Comparison of ENCODE assay signal across 13 cellular contexts in the genomic region with DNA sequence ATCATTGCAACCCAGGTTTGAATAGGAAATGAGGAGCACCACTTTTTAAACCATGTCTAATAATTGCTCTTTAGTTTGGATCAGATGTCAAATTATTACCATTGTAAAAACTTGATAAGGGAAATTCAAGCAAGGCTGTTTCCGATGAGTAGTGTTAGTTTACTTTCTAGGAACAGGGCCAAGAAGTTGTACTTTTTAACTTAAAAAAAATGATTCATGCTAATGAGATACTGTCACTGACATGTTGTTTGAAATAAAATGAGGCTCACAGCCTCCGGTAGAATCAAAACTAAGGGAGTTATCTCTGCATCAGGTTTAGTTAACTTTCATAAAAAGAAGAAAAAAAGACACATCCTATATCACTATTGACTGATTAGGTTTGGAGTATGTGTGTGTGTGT. TPM values are rescaled to one million over a fixed set of nuclear protein-coding genes. Genes with fewer than 3 reads are reported as not detected.
A peak's percentile ranks its signal among the peaks of the same experiment; 100 is the strongest.
DNase-seq lines count a peak whose midpoint lies in the region; ATAC-seq and TF ChIP-seq lines count a peak whose summit lies in the region.
"Had no signal": no experiment of that assay in that cellular context is flagged by ENCODE, and none has a peak within 500 bp of the region (broad histone marks: within the 10 kb centered on the region; RNA-seq: fewer than 3 reads in every experiment).

No MANE protein-coding gene starts in this region.

- H3K4me1 Mint-ChIP-seq in activated CD4-positive, alpha-beta memory T cell treated with anti-CD3 and anti-CD28 coated beads for 36 hours (ENCODE audit: low read depth), result peaks cover 84% of the 10 kb centered on the region
- H3K4me1 Mint-ChIP-seq in stimulated activated naive B cell treated with anti-CD40 and anti-IgM and Interleukin-4, amounts not matched to agents 10 μg/mL and 1 μg/mL and 100 μg/mL, for 72 hours, result peaks cover 9 to 36% of the 10 kb centered on the region in 2 donors

- H3K36me3 Mint-ChIP-seq in activated CD4-positive, alpha-beta memory T cell treated with anti-CD3 and anti-CD28 coated beads for 36 hours, result peaks cover 51% of the 10 kb centered on the region
- no peaks in the 10 kb centered on the region for H3K36me3 Mint-ChIP-seq in stimulated activated naive B cell treated with anti-CD40 and anti-IgM and Interleukin-4, amounts not matched to agents 10 μg/mL and 1 μg/mL and 100 μg/mL, for 72 hours

- no peak overlapping the region for H3K27ac ChIP-seq in HEK293 (ENCODE audit: extremely low read depth, low read depth, low read length)
- H3K27ac ChIP-seq: C4-2B, PC-9 had no signal

- POLR2A ChIA-PET in HEK293 (lab: Yijun Ruan, JAX), result no interaction called here
- POLR2A ChIA-PET in activated CD4-positive, alpha-beta memory T cell treated with anti-CD3 and anti-CD28 coated beads for 36 hours (lab: Charles Lee), result no interaction called here

- no peak overlapping the region for H3K4me3 ChIP-seq in HEK293 (ENCODE audit: low read depth, low read length)
- H3K4me3 ChIP-seq in fibroblast of the aortic adventitia (ENCODE audit: low read depth, low read length), result no peak overlapping the region
- H3K4me3 ChIP-seq: PC-9 had no signal

- no peak for ATAC-seq in stimulated activated naive B cell treated with anti-CD40 and anti-IgM and Interleukin-4, amounts not matched to agents 10 μg/mL and 1 μg/mL and 100 μg/mL, for 72 hours (replicated peaks)
- ATAC-seq in GM19324 (IDR thresholded peaks at IDR 0.05; ENCODE audit: low FRiP score, unreplicated experiment), result no peak

- no peak for TF ChIP-seq CTCF in HEK293 (tag by site-specific recombination; IDR thresholded peaks at IDR 0.05)
- no peak for TF ChIP-seq CTCF in fibroblast of the aortic adventitia (IDR thresholded peaks at IDR 0.05; ENCODE audit: insufficient read depth, low read length)

- CTCF ChIA-PET in HEK293 (lab: Yijun Ruan, JAX), result no interaction called here
- CTCF ChIA-PET in activated CD4-positive, alpha-beta memory T cell treated with anti-CD3 and anti-CD28 coated beads for 36 hours (lab: Charles Lee), result no interaction called here

- DNase-seq in ACHN (peak; percentile 45), fibroblast of the aortic adventitia (ENCODE audit: low read depth) (peak; percentile 67), cortex of kidney (lab: John Stamatoyannopoulos, UW) (no peak), KBM-7 (no peak)
- no peak for DNase-seq in activated CD4-positive, alpha-beta memory T cell treated with anti-CD3 and anti-CD28 coated beads for 36 hours
- DNase-seq in stimulated activated naive B cell treated with anti-CD40 and anti-IgM and Interleukin-4, amounts not matched to agents 10 μg/mL and 1 μg/mL and 100 μg/mL, for 72 hours, result no peak
- DNase-seq: endodermal cell, NCI-H2029, PC-9 had no signal

- no peaks in the 10 kb centered on the region for H3K9me3 ChIP-seq in HEK293 (ENCODE audit: control insufficient read depth, insufficient read depth, low read depth, low read length)

- H3K27me3 Mint-ChIP-seq in activated CD4-positive, alpha-beta memory T cell treated with anti-CD3 and anti-CD28 coated beads for 36 hours, result no peaks in the 10 kb centered on the region
- peaks cover 13 to 18% of the 10 kb centered on the region in 2 donors for H3K27me3 Mint-ChIP-seq in stimulated activated naive B cell treated with anti-CD40 and anti-IgM and Interleukin-4, amounts not matched to agents 10 μg/mL and 1 μg/mL and 100 μg/mL, for 72 hours

- H3K4me3 Mint-ChIP-seq in activated CD4-positive, alpha-beta memory T cell treated with anti-CD3 and anti-CD28 coated beads for 36 hours, result peak overlapping the region; percentile 54
- no peak overlapping the region for H3K4me3 Mint-ChIP-seq in stimulated activated naive B cell treated with anti-CD40 and anti-IgM and Interleukin-4, amounts not matched to agents 10 μg/mL and 1 μg/mL and 100 μg/mL, for 72 hours
- H3K4me3 Mint-ChIP-seq: endodermal cell, nephron had no signal

- no peaks in the 10 kb centered on the region for H3K9me3 Mint-ChIP-seq in activated CD4-positive, alpha-beta memory T cell treated with anti-CD3 and anti-CD28 coated beads for 36 hours
- no peaks in the 10 kb centered on the region for H3K9me3 Mint-ChIP-seq in stimulated activated naive B cell treated with anti-CD40 and anti-IgM and Interleukin-4, amounts not matched to agents 10 μg/mL and 1 μg/mL and 100 μg/mL, for 72 hours
- H3K9me3 Mint-ChIP-seq: endodermal cell, nephron had no signal

- H3K4me1 ChIP-seq in HEK293 (ENCODE audit: control insufficient read depth, insufficient read depth, low read length), result peaks cover 19% of the 10 kb centered on the region

- no peaks in the 10 kb centered on the region for H3K36me3 ChIP-seq in HEK293 (ENCODE audit: control insufficient read depth in 2 of 2, insufficient read depth in 1 of 2, low read length in 2 of 2)

- intact Hi-C loops in activated CD4-positive, alpha-beta memory T cell treated with anti-CD3 and anti-CD28 coated beads for 36 hours (cut with micrococcal nuclease), result no loop called here

- in situ Hi-C loops in ACHN (cut with HindIII; ENCODE audit: low pct_ligation_motif_present, low pct_unique_long_range_greater_than_20kb, low sequenced_read_pairs), result no loop called here
- in situ Hi-C loops in KBM-7 (cut with MboI; ENCODE audit: low pct_unique_long_range_greater_than_20kb, low sequenced_read_pairs), result loop anchor here (25.0 kb wide), 1 partner anchor 279 kb away; no protein-coding TSS in a partner anchor

- H3K27ac Mint-ChIP-seq in activated CD4-positive, alpha-beta memory T cell treated with anti-CD3 and anti-CD28 coated beads for 36 hours, result peak overlapping the region; percentile 77
- H3K27ac Mint-ChIP-seq in stimulated activated naive B cell treated with anti-CD40 and anti-IgM and Interleukin-4, amounts not matched to agents 10 μg/mL and 1 μg/mL and 100 μg/mL, for 72 hours, result no peak overlapping the region
- H3K27ac Mint-ChIP-seq: endodermal cell had no signal

TF ChIP-seq in HEK293, 187 proteins besides CTCF, POLR2A, EP300 and RAD21:
- 0 out of 2 replicates have a peak, but pooled peaks have one; percentile 26 for TF ChIP-seq ZEB2 (tag by site-specific recombination; IDR thresholded peaks at IDR 0.05)
- no peak for TF ChIP-seq ZNF292 (tag by site-specific recombination; IDR thresholded peaks at IDR 0.05; ENCODE audit: borderline replicate concordance, low read depth)
- TF ChIP-seq ZSCAN16 (tag by site-specific recombination; IDR thresholded peaks at IDR 0.05), result no peak
- TF ChIP-seq ZNF843 (tag by site-specific recombination; IDR thresholded peaks at IDR 0.05), result 0 out of 2 replicates have a peak, but pooled peaks have one; percentile 35
- TF ChIP-seq SP7 (tag by site-specific recombination; IDR thresholded peaks at IDR 0.05), result peak; percentile 74
- peak; percentile 66; the same call in 1 of the 2 replicates for TF ChIP-seq ZNF350 (tag by site-specific recombination; IDR thresholded peaks at IDR 0.05)
- TF ChIP-seq, protein P1, sequence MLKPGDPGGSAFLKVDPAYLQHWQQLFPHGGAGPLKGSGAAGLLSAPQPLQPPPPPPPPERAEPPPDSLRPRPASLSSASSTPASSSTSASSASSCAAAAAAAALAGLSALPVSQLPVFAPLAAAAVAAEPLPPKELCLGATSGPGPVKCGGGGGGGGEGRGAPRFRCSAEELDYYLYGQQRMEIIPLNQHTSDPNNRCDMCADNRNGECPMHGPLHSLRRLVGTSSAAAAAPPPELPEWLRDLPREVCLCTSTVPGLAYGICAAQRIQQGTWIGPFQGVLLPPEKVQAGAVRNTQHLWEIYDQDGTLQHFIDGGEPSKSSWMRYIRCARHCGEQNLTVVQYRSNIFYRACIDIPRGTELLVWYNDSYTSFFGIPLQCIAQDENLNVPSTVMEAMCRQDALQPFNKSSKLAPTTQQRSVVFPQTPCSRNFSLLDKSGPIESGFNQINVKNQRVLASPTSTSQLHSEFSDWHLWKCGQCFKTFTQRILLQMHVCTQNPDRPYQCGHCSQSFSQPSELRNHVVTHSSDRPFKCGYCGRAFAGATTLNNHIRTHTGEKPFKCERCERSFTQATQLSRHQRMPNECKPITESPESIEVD (tag by site-specific recombination; IDR thresholded peaks at IDR 0.05), result peak; percentile 82
- TF ChIP-seq WT1 (tag by site-specific recombination; IDR thresholded peaks at IDR 0.05), result no peak
- no peak for TF ChIP-seq YY2 (tag by site-specific recombination; IDR thresholded peaks at IDR 0.05)
- TF ChIP-seq, protein P2, sequence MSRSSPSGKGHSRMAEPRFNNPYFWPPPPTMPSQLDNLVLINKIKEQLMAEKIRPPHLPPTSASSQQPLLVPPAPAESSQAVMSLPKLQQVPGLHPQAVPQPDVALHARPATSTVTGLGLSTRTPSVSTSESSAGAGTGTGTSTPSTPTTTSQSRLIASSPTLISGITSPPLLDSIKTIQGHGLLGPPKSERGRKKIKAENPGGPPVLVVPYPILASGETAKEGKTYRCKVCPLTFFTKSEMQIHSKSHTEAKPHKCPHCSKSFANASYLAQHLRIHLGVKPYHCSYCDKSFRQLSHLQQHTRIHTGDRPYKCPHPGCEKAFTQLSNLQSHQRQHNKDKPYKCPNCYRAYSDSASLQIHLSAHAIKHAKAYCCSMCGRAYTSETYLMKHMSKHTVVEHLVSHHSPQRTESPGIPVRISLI (tag by site-specific recombination; IDR thresholded peaks at IDR 0.05), result 0 out of 2 replicates have a peak, but pooled peaks have one; percentile 59
- TF ChIP-seq KLF9 (tag by site-specific recombination; IDR thresholded peaks at IDR 0.05; ENCODE audit: low read depth), result no peak
- TF ChIP-seq, protein P3, sequence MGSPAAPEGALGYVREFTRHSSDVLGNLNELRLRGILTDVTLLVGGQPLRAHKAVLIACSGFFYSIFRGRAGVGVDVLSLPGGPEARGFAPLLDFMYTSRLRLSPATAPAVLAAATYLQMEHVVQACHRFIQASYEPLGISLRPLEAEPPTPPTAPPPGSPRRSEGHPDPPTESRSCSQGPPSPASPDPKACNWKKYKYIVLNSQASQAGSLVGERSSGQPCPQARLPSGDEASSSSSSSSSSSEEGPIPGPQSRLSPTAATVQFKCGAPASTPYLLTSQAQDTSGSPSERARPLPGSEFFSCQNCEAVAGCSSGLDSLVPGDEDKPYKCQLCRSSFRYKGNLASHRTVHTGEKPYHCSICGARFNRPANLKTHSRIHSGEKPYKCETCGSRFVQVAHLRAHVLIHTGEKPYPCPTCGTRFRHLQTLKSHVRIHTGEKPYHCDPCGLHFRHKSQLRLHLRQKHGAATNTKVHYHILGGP (tag by site-specific recombination; IDR thresholded peaks at IDR 0.05), result peak; percentile 91
- peak; percentile 20; the same call in 1 of the 2 replicates for TF ChIP-seq ZNF366 (tag by site-specific recombination; conservative IDR thresholded peaks at IDR 0.05)
- peak; percentile 84 for TF ChIP-seq FEZF1 (tag by site-specific recombination; IDR thresholded peaks at IDR 0.05)
TF ChIP-seq in HEK293: peak in this region for 9.

RNA-seq across cellular contexts. Expression of a gene that starts 55.2 kb away (rescaled TPM):
- total RNA-seq in activated CD4-positive, alpha-beta memory T cell treated with anti-CD3 and anti-CD28 coated beads for 36 hours, result 10 to 100 TPM; 17.4 to 18.2 TPM
- 10.6 and 13.4 TPM in 2 replicates for total RNA-seq in fibroblast of the aortic adventitia (ENCODE audit: low replicate concordance)

Comparison
In these comparisons a context has a peak if more than half of its experiments do, and no peak if none do; other contexts are left out.
1. DNase-seq: peak in ACHN (single experiment) and fibroblast of the aortic adventitia (single experiment); none in activated CD4-positive, alpha-beta memory T cell treated with anti-CD3 and anti-CD28 coated beads for 36 hours (single experiment), stimulated activated naive B cell treated with anti-CD40 and anti-IgM and Interleukin-4, amounts not matched to agents 10 μg/mL and 1 μg/mL and 100 μg/mL, for 72 hours (single experiment), cortex of kidney (single experiment) and KBM-7 (single experiment).